20 cellular contexts compared by ENCODE assay signal in genomic region chr12:119679081-119679480, GRCh38. TPM values are rescaled to one million over a fixed set of nuclear protein-coding genes. Genes with fewer than 3 reads are reported as not detected.
DNase-seq lines count a peak whose midpoint lies in the region; ATAC-seq, FAIRE-seq and TF ChIP-seq lines count a peak whose summit lies in the region.
"Had no signal": no experiment of that assay in that cellular context is flagged by ENCODE, and none has a peak within 500 bp of the region (broad histone marks: within the 10 kb centered on the region; RNA-seq: fewer than 3 reads in every experiment).

No MANE protein-coding gene starts in this region.

- no peak for TF ChIP-seq POLR2A in thyroid gland (IDR thresholded peaks at IDR 0.05)

- POLR2A ChIA-PET in activated CD4-positive, alpha-beta memory T cell treated with anti-CD3 and anti-CD28 coated beads, Interleukin-2, amount 10 ng/mL, durations not matched to agents 7 days and 5 days (lab: Charles Lee), result interaction anchor here (1.3 to 5.2 kb wide), 2 partner anchors 8 to 10 kb away, joined by 3 to 26 read pairs; partner anchors contain the start of gene PRKAB1
- POLR2A ChIA-PET in activated CD4-positive, alpha-beta memory T cell treated with anti-CD3 and anti-CD28 coated beads for 36 hours (lab: Charles Lee), result interaction anchor here (0.9 kb wide), 1 partner anchor 9 kb away, joined by 3 read pairs; no protein-coding TSS in a partner anchor
- POLR2A ChIA-PET in RWPE1 (lab: Yijun Ruan, JAX; ENCODE audit: low non-redundant PET), result no interaction called here

- no peak for TF ChIP-seq CTCF in choroid plexus epithelial cell (conservative IDR thresholded peaks at IDR 0.05; ENCODE audit: low read depth, low read length)
- TF ChIP-seq CTCF in thyroid gland (IDR thresholded peaks at IDR 0.05), result no peak
- TF ChIP-seq CTCF in RWPE1 (conservative IDR thresholded peaks at IDR 0.05; ENCODE audit: low read depth), result no peak

- H3K4me3 Mint-ChIP-seq in activated CD4-positive, alpha-beta memory T cell treated with anti-CD3 and anti-CD28 coated beads, Interleukin-2, amount 10 ng/mL, durations not matched to agents 7 days and 5 days, result no peak overlapping the region
- H3K4me3 Mint-ChIP-seq in activated CD4-positive, alpha-beta memory T cell treated with anti-CD3 and anti-CD28 coated beads for 36 hours, result no peak overlapping the region
- no peak overlapping the region for H3K4me3 Mint-ChIP-seq in activated T-cell treated with anti-CD3 and anti-CD28 coated beads, Interleukin-2, amount 50 U/mL, for 72 hours
- H3K4me3 Mint-ChIP-seq: activated T-helper 1 cell treated with anti-CD3 and anti-CD28 coated beads, Interleukin-12 subunit alpha, Interleukin-12 subunit beta, Interleukin-2, Interleukin-4 antibody, amounts not matched to agents 30 ng/mL and 10 ng/mL and 1 ng/mL, durations not matched to agents 14 hours and 24 hours and 36 hours had no signal

- H3K9me3 ChIP-seq in thyroid gland, result no peaks in the 10 kb centered on the region
- H3K9me3 ChIP-seq: ovary, SJSA1 had no signal

- peaks cover 66 to 67% of the 10 kb centered on the region in 2 donors for H3K36me3 ChIP-seq in thyroid gland
- H3K36me3 ChIP-seq: ovary had no signal

- peaks cover 38% of the 10 kb centered on the region for H3K4me1 Mint-ChIP-seq in activated CD4-positive, alpha-beta memory T cell treated with anti-CD3 and anti-CD28 coated beads, Interleukin-2, amount 10 ng/mL, durations not matched to agents 7 days and 5 days
- H3K4me1 Mint-ChIP-seq in activated CD4-positive, alpha-beta memory T cell treated with anti-CD3 and anti-CD28 coated beads for 36 hours (ENCODE audit: low read depth), result peaks cover 28% of the 10 kb centered on the region
- H3K4me1 Mint-ChIP-seq in activated T-cell treated with anti-CD3 and anti-CD28 coated beads, Interleukin-2, amount 50 U/mL, for 72 hours (ENCODE audit: low read depth), result peaks cover 29% of the 10 kb centered on the region

- no peaks in the 10 kb centered on the region for H3K27me3 Mint-ChIP-seq in activated CD4-positive, alpha-beta memory T cell treated with anti-CD3 and anti-CD28 coated beads, Interleukin-2, amount 10 ng/mL, durations not matched to agents 7 days and 5 days
- H3K27me3 Mint-ChIP-seq in activated CD4-positive, alpha-beta memory T cell treated with anti-CD3 and anti-CD28 coated beads for 36 hours, result no peaks in the 10 kb centered on the region
- no peaks in the 10 kb centered on the region for H3K27me3 Mint-ChIP-seq in activated T-cell treated with anti-CD3 and anti-CD28 coated beads, Interleukin-2, amount 50 U/mL, for 72 hours (ENCODE audit: low read depth)
- H3K27me3 Mint-ChIP-seq: CD4-positive, CD25-positive, alpha-beta regulatory T cell had no signal

- ATAC-seq in activated T-cell treated with anti-CD3 and anti-CD28 coated beads, Interleukin-2, amount 50 U/mL, for 72 hours (replicated peaks in 1 of 2), result no peak

- peak overlapping the region in 2 of 3 donors; percentile 55 to 61 for H3K27ac ChIP-seq in thyroid gland
- no peak overlapping the region for H3K27ac ChIP-seq in RWPE1
- H3K27ac ChIP-seq: HL-60, ovary, SJSA1 had no signal

- H3K9me3 Mint-ChIP-seq in activated CD4-positive, alpha-beta memory T cell treated with anti-CD3 and anti-CD28 coated beads, Interleukin-2, amount 10 ng/mL, durations not matched to agents 7 days and 5 days, result no peaks in the 10 kb centered on the region
- H3K9me3 Mint-ChIP-seq in activated CD4-positive, alpha-beta memory T cell treated with anti-CD3 and anti-CD28 coated beads for 36 hours, result no peaks in the 10 kb centered on the region
- H3K9me3 Mint-ChIP-seq in activated T-cell treated with anti-CD3 and anti-CD28 coated beads, Interleukin-2, amount 50 U/mL, for 72 hours, result no peaks in the 10 kb centered on the region
- H3K9me3 Mint-ChIP-seq: activated T-helper 1 cell treated with anti-CD3 and anti-CD28 coated beads, Interleukin-12 subunit alpha, Interleukin-12 subunit beta, Interleukin-2, Interleukin-4 antibody, amounts not matched to agents 30 ng/mL and 10 ng/mL and 1 ng/mL, durations not matched to agents 14 hours and 24 hours and 36 hours; CD4-positive, CD25-positive, alpha-beta regulatory T cell had no signal

- FAIRE-seq in frontal cortex (lab: Jason Lieb, UNC), result no peak
- FAIRE-seq: A204.1, colon, G401.6, islet of Langerhans had no signal

- no peak overlapping the region for H3K4me3 ChIP-seq in choroid plexus epithelial cell (ENCODE audit: low read depth, low read length)
- H3K4me3 ChIP-seq in thyroid gland (replicated peaks in 1 of 3), result no peak overlapping the region
- H3K4me3 ChIP-seq: ovary, SJSA1, skin epidermis had no signal

- H3K27me3 ChIP-seq in thyroid gland, result no peaks in the 10 kb centered on the region
- H3K27me3 ChIP-seq: ovary, SJSA1 had no signal

- intact Hi-C loops in activated CD4-positive, alpha-beta memory T cell treated with anti-CD3 and anti-CD28 coated beads for 36 hours (cut with micrococcal nuclease), result loop anchor here (10.0 kb wide), 1 partner anchor 1644 kb away; no protein-coding TSS in a partner anchor
- intact Hi-C loops in thyroid gland (cut with DNase I), result no loop called here

- peak overlapping the region; percentile 52 for H3K27ac Mint-ChIP-seq in activated CD4-positive, alpha-beta memory T cell treated with anti-CD3 and anti-CD28 coated beads, Interleukin-2, amount 10 ng/mL, durations not matched to agents 7 days and 5 days
- no peak overlapping the region for H3K27ac Mint-ChIP-seq in activated CD4-positive, alpha-beta memory T cell treated with anti-CD3 and anti-CD28 coated beads for 36 hours
- H3K27ac Mint-ChIP-seq in activated T-cell treated with anti-CD3 and anti-CD28 coated beads, Interleukin-2, amount 50 U/mL, for 72 hours, result no peak overlapping the region
- H3K27ac Mint-ChIP-seq: activated T-helper 1 cell treated with anti-CD3 and anti-CD28 coated beads, Interleukin-12 subunit alpha, Interleukin-12 subunit beta, Interleukin-2, Interleukin-4 antibody, amounts not matched to agents 30 ng/mL and 10 ng/mL and 1 ng/mL, durations not matched to agents 14 hours and 24 hours and 36 hours had no signal

- peaks cover under 1 to 55% of the 10 kb centered on the region in 2 donors for H3K4me1 ChIP-seq in thyroid gland

- H3K36me3 Mint-ChIP-seq in activated CD4-positive, alpha-beta memory T cell treated with anti-CD3 and anti-CD28 coated beads, Interleukin-2, amount 10 ng/mL, durations not matched to agents 7 days and 5 days (ENCODE audit: low read depth), result peaks cover 90% of the 10 kb centered on the region
- peaks cover 58% of the 10 kb centered on the region for H3K36me3 Mint-ChIP-seq in activated CD4-positive, alpha-beta memory T cell treated with anti-CD3 and anti-CD28 coated beads for 36 hours
- H3K36me3 Mint-ChIP-seq in activated T-cell treated with anti-CD3 and anti-CD28 coated beads, Interleukin-2, amount 50 U/mL, for 72 hours (ENCODE audit: insufficient read depth in 2 of 2), result peaks cover 17 to 25% of the 10 kb centered on the region in 2 donors

- 92% methylated on average over 5 of the region's 5 CpGs for WGBS in thyroid gland, 2 donors

- DNase-seq in activated CD4-positive, alpha-beta memory T cell treated with anti-CD3 and anti-CD28 coated beads, Interleukin-2, amount 10 ng/mL, durations not matched to agents 7 days and 5 days, result no peak
- no peak for DNase-seq in activated CD4-positive, alpha-beta memory T cell treated with anti-CD3 and anti-CD28 coated beads for 36 hours
- DNase-seq in NCI-H2196 (lab: John Stamatoyannopoulos, UW; ENCODE audit: unreplicated experiment) (peak; percentile 52), choroid plexus epithelial cell (ENCODE audit: low read depth) (peak; percentile 44), thyroid gland (no peak), RWPE1 (ENCODE audit: low spot score) (no peak), frontal cortex (ENCODE audit: low spot score in 2 of 2) (no peak)
- DNase-seq in activated T-cell treated with anti-CD3 and anti-CD28 coated beads, Interleukin-2, amount 50 U/mL, for 72 hours, result no peak
- DNase-seq: amygdala; CD4-positive, CD25-positive, alpha-beta regulatory T cell; NCI-H1694 treated with DMSO at 0.1 percent for 48 hours; ovary had no signal

- CTCF ChIA-PET in activated CD4-positive, alpha-beta memory T cell treated with anti-CD3 and anti-CD28 coated beads, Interleukin-2, amount 10 ng/mL, durations not matched to agents 7 days and 5 days (lab: Charles Lee), result interaction anchor here (4.2 kb wide), 1 partner anchor 11 kb away, joined by 28 read pairs; the partner anchor contains the start of gene PRKAB1
- CTCF ChIA-PET in activated CD4-positive, alpha-beta memory T cell treated with anti-CD3 and anti-CD28 coated beads for 36 hours (lab: Charles Lee), result interaction anchor here (0.7 to 1.4 kb wide), 2 partner anchors 11 to 16 kb away, joined by 4 to 5 read pairs; partner anchors contain the start of gene PRKAB1
- CTCF ChIA-PET in RWPE1 (lab: Yijun Ruan, JAX), result no interaction called here

RNA-seq across cellular contexts. Expression of gene PRKAB1, which starts 11.1 kb away (rescaled TPM):
- total RNA-seq in activated CD4-positive, alpha-beta memory T cell treated with anti-CD3 and anti-CD28 coated beads, Interleukin-2, amount 10 ng/mL, durations not matched to agents 7 days and 5 days, result 10 to 100 TPM; 37.5 to 39.8 TPM
- total RNA-seq in activated CD4-positive, alpha-beta memory T cell treated with anti-CD3 and anti-CD28 coated beads for 36 hours, result 10 to 100 TPM; 27.3 to 29.3 TPM
- total RNA-seq in thyroid gland, result 100 to 1,000 TPM in 1 of 4 donors, 10 to 100 TPM in 3; 22.5 to 197 (median 32.3) TPM
- 15.9 TPM for total RNA-seq in frontal cortex
- 10 to 100 TPM; 52.3 to 63.7 TPM for total RNA-seq in activated T-cell treated with anti-CD3 and anti-CD28 coated beads, Interleukin-2, amount 50 U/mL, for 72 hours

Comparison
In these comparisons a context has a peak if more than half of its experiments do, and no peak if none do; other contexts are left out.
1. DNase-seq: peak in NCI-H2196 (single experiment) and choroid plexus epithelial cell (single experiment); none in activated CD4-positive, alpha-beta memory T cell treated with anti-CD3 and anti-CD28 coated beads, Interleukin-2, amount 10 ng/mL, durations not matched to agents 7 days and 5 days (single experiment), activated CD4-positive, alpha-beta memory T cell treated with anti-CD3 and anti-CD28 coated beads for 36 hours (single experiment), thyroid gland (0 of 2), RWPE1 (single experiment), frontal cortex (0 of 2) and activated T-cell treated with anti-CD3 and anti-CD28 coated beads, Interleukin-2, amount 50 U/mL, for 72 hours (0 of 2).